ENCODE assay signal across 22 cellular contexts in the genomic region with DNA sequence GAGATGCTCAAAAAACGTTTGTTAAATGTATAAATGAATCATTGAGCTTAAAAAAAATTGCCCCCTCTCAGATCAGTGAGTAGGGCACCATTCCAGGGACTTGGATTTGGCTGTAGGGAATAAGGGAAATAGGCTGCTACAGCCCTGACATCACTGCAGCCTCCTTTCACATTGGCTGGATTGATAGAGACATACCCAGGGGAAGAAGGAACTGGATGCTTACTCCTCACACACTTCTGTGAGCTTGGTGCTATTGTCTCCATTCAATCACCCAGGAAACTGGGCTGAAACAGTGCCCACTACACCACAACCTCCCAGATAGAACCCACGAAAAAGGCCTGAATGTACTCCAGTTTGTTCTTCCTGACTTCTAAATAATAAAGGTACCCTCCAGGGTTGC.
DNase-seq lines count a peak whose midpoint lies in the region; ATAC-seq, FAIRE-seq and TF ChIP-seq lines count a peak whose summit lies in the region.
"Had no signal": no experiment of that assay in that cellular context is flagged by ENCODE, and none has a peak within 500 bp of the region (broad histone marks: within the 10 kb centered on the region; RNA-seq: fewer than 3 reads in every experiment).

No MANE protein-coding gene starts in this region.

- BruUV-seq in HepG2 (replicated peaks; lab: Mats Ljungman, UMichigan), result no TSS peak

- CTCF ChIA-PET in HepG2 (lab: Yijun Ruan, JAX; ENCODE audit: low intra/inter-chr PET ratio, low total read pairs), result no interaction called here

- H3K4me2 ChIP-seq in HepG2 (ENCODE audit: low read depth, low read length), result no peak overlapping the region

- peaks cover 55% of the 10 kb centered on the region for H3K79me2 ChIP-seq in HepG2 (ENCODE audit: insufficient read depth, low read length)

- H3K27me3 ChIP-seq in HepG2 (ENCODE audit: control insufficient read depth in 1 of 2, insufficient read depth in 2 of 2, low read length in 2 of 2) (no peaks in the 10 kb centered on the region), right lobe of liver (no peaks in the 10 kb centered on the region), vagina (no peaks in the 10 kb centered on the region)
- H3K27me3 ChIP-seq: BE2C, colonic mucosa, pancreas had no signal

- in situ Hi-C loops in HepG2 (cut with HindIII; ENCODE audit: extremely low pct_ligation_motif_present, low pct_unique_long_range_greater_than_20kb), result no loop called here

- H3K27ac ChIP-seq in HepG2 (ENCODE audit: extremely low read length, insufficient read depth, low read length) (no peak overlapping the region), right lobe of liver (no peak overlapping the region), vagina (peak overlapping the region; percentile 34)
- H3K27ac ChIP-seq: colonic mucosa, foreskin keratinocyte, pancreas had no signal

- peaks cover 15% of the 10 kb centered on the region for H4K20me1 ChIP-seq in HepG2 (ENCODE audit: insufficient read depth, low read length)

- TF ChIP-seq EP300 in HepG2 (IDR thresholded peaks at IDR 0.05; ENCODE audit: low read depth in 2 of 2, low read length in 2 of 2), result no peak
- no peak for TF ChIP-seq EP300 in HepG2 (CRISPR knock-in tag; IDR thresholded peaks at IDR 0.05; ENCODE audit: borderline replicate concordance)

- DNase-seq in HepG2 (ENCODE audit: low spot score) (no peak), right lobe of liver (no peak), left cardiac atrium (no peak), renal cortical epithelial cell (ENCODE audit: low read depth) (peak; percentile 70), vagina (ENCODE audit: extremely low spot score in 2 of 2) (no peak), NCI-H2029 (lab: John Stamatoyannopoulos, UW) (no peak), MV-4-11 (lab: John Stamatoyannopoulos, UW) (no peak)
- no peak for DNase-seq in activated naive CD4-positive, alpha-beta T cell treated with anti-CD3 and anti-CD28 coated beads, Interleukin-2, amount 50 U/mL, for 16 hours
- DNase-seq: activated CD4-positive, alpha-beta T cell treated with anti-CD3 and anti-CD28 coated beads for 36 hours; colonic mucosa; foreskin keratinocyte; Kasumi-1; mesendoderm; naive thymus-derived CD8-positive, alpha-beta T cell; NCI-H526 treated with DMSO at 0.1 percent for 48 hours; small intestine; substantia nigra had no signal

- no peak for TF ChIP-seq RAD21 in HepG2 (CRISPR knock-in tag; IDR thresholded peaks at IDR 0.05)

- POLR2A ChIA-PET in HepG2 (lab: Yijun Ruan, JAX), result no interaction called here

- intact Hi-C loops in HepG2 (cut with micrococcal nuclease; ENCODE audit: unreplicated experiment), result no loop called here
- intact Hi-C loops in right lobe of liver (cut with DNase I), result no loop called here
- intact Hi-C loops in left cardiac atrium (cut with DNase I), result no loop called here
- intact Hi-C loops in vagina (cut with DNase I), result no loop called here

- no peak overlapping the region for H3K4me3 ChIP-seq in HepG2 (replicated peaks in 1 of 3; ENCODE audit: insufficient read depth in 1 of 3, low read depth in 2 of 3, low read length in 3 of 3)
- no peak overlapping the region for H3K4me3 ChIP-seq in right lobe of liver
- H3K4me3 ChIP-seq in vagina, result no peak overlapping the region
- H3K4me3 ChIP-seq: colonic mucosa, pancreas had no signal

- 0 out of 2 replicates have a peak, but pooled peaks cover 5% of the 10 kb centered on the region for H3K4me1 ChIP-seq in HepG2 (ENCODE audit: insufficient read depth, low read length)
- H3K4me1 ChIP-seq in right lobe of liver, result peaks cover 0 to 4% (median 0%) of the 10 kb centered on the region in 4 donors
- peaks cover 76% of the 10 kb centered on the region for H3K4me1 ChIP-seq in vagina
- H3K4me1 ChIP-seq: BE2C had no signal

- H3K9me3 ChIP-seq in HepG2 (ENCODE audit: low read length), result no peaks in the 10 kb centered on the region
- no peaks in the 10 kb centered on the region for H3K9me3 ChIP-seq in right lobe of liver
- no peaks in the 10 kb centered on the region for H3K9me3 ChIP-seq in vagina
- H3K9me3 ChIP-seq: BE2C, colonic mucosa, pancreas had no signal

- H2AFZ ChIP-seq in HepG2 (ENCODE audit: low read length), result no peak overlapping the region

- TF ChIP-seq POLR2A in HepG2 (IDR thresholded peaks at IDR 0.05; ENCODE audit: insufficient read depth in 1 of 2, low read depth in 2 of 2, low read length in 2 of 2) (no peak), right lobe of liver (IDR thresholded peaks at IDR 0.05) (no peak), vagina (IDR thresholded peaks at IDR 0.05) (no peak)

- WGBS in HepG2 (ENCODE audit: low lambda C conversion rate), result 63% methylated on average over 2 of the region's 2 CpGs
- WGBS in right lobe of liver (ENCODE audit: insufficient coverage, low coverage, low lambda C conversion rate, missing lambda C conversion rate), result 43% methylated on average over 2 of the region's 2 CpGs

- H3K36me3 ChIP-seq in HepG2 (replicated peaks in 1 of 2; ENCODE audit: control insufficient read depth in 1 of 2, insufficient read depth in 2 of 2, low read length in 2 of 2) (peaks cover 23 to 70% of the 10 kb centered on the region in 2 experiments), right lobe of liver (no peaks in the 10 kb centered on the region), vagina (no peaks in the 10 kb centered on the region)
- H3K36me3 ChIP-seq: BE2C, colonic mucosa, pancreas had no signal

- ATAC-seq in HepG2 (no peak), right lobe of liver (no peak), left cardiac atrium (peak; percentile 48 to 49)
- ATAC-seq: activated CD4-positive, alpha-beta T cell treated with anti-CD3 and anti-CD28 coated beads for 36 hours; foreskin keratinocyte; HCT116; naive thymus-derived CD8-positive, alpha-beta T cell had no signal

- no peak for FAIRE-seq in HepG2 (lab: Jason Lieb, UNC)
- FAIRE-seq: A204.1, endometrium, pancreas, small intestine had no signal

- no peak for TF ChIP-seq CTCF in HepG2 (CRISPR knock-in tag; IDR thresholded peaks at IDR 0.05)
- no peak for TF ChIP-seq CTCF in right lobe of liver (IDR thresholded peaks at IDR 0.05)
- no peak for TF ChIP-seq CTCF in vagina (IDR thresholded peaks at IDR 0.05)

- H3K9ac ChIP-seq in HepG2 (ENCODE audit: insufficient read depth, low read depth, low read length), result no peak overlapping the region

TF ChIP-seq in HepG2, 621 proteins besides CTCF, POLR2A, EP300 and RAD21:
- no peak for TF ChIP-seq STAG1 (CRISPR knock-in tag; IDR thresholded peaks at IDR 0.05)
- peak; percentile 27 for TF ChIP-seq RBM22 (optimal IDR thresholded peaks at IDR 0.05; ENCODE audit: low read length)
- TF ChIP-seq YY1 (IDR thresholded peaks at IDR 0.05; ENCODE audit: insufficient read depth, insufficient replicate concordance, low read depth, low read length), result no peak

Comparison
In these comparisons a context has a peak if more than half of its experiments do, and no peak if none do; other contexts are left out.
1. ATAC-seq: peak in left cardiac atrium (2 of 2); none in HepG2 (single experiment) and right lobe of liver (0 of 4).